1 cellular context compared by ENCODE assay signal in the genomic region with DNA sequence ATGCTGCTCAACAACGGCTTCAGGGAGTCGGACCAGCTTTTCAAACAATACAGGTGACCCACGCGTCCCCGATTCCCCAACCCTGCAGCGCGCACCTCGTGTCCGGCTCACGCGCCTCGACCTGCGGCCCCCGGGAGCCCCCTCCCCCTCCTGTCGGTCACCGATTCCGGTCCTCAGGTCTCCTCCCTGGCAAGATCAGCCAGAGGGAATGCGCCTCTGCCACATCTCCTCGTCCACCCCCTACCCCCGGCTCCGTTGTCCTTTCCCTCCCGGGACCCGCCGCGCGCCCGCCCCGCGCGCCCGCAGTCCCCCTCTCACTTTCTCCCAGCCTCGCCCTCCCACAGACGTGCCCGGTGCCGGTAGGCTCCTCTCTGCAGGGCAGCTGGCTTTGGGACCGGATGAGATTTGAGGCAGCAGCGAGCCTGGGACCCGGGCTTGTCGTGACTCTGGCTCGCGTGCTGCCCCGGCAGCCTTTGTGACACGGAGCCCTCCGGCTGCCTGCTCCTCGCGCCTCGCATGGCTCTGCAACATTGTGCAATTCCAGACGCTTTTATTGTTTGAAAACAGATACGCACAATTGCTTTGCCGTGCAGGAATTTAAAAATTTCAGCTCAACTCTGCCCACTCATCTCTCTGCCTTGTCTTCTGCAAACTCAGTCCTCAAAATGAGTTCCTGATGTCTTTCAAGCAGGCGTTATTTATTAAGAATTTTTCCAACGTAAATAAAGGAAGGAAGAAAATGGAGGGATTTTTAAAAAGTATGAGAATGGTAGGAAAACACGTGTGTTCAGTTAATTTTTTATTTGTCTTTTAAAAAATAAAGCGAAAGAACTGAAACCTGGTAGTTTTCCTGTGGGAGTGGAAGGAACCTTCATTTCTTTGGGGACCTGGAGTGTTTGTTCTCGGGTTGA.
TF ChIP-seq lines count a peak whose summit lies in the region.

No MANE protein-coding gene starts in this region.

TF ChIP-seq in GM23338, 12 proteins besides CTCF, POLR2A, EP300 and RAD21 (continued from another document):
- TF ChIP-seq EZH2 (IDR thresholded peaks at IDR 0.05; ENCODE audit: low read depth, unreplicated experiment) = no peak
- no peak for TF ChIP-seq JUNB (IDR thresholded peaks at IDR 0.05; ENCODE audit: unreplicated experiment)
- TF ChIP-seq, protein P1, sequence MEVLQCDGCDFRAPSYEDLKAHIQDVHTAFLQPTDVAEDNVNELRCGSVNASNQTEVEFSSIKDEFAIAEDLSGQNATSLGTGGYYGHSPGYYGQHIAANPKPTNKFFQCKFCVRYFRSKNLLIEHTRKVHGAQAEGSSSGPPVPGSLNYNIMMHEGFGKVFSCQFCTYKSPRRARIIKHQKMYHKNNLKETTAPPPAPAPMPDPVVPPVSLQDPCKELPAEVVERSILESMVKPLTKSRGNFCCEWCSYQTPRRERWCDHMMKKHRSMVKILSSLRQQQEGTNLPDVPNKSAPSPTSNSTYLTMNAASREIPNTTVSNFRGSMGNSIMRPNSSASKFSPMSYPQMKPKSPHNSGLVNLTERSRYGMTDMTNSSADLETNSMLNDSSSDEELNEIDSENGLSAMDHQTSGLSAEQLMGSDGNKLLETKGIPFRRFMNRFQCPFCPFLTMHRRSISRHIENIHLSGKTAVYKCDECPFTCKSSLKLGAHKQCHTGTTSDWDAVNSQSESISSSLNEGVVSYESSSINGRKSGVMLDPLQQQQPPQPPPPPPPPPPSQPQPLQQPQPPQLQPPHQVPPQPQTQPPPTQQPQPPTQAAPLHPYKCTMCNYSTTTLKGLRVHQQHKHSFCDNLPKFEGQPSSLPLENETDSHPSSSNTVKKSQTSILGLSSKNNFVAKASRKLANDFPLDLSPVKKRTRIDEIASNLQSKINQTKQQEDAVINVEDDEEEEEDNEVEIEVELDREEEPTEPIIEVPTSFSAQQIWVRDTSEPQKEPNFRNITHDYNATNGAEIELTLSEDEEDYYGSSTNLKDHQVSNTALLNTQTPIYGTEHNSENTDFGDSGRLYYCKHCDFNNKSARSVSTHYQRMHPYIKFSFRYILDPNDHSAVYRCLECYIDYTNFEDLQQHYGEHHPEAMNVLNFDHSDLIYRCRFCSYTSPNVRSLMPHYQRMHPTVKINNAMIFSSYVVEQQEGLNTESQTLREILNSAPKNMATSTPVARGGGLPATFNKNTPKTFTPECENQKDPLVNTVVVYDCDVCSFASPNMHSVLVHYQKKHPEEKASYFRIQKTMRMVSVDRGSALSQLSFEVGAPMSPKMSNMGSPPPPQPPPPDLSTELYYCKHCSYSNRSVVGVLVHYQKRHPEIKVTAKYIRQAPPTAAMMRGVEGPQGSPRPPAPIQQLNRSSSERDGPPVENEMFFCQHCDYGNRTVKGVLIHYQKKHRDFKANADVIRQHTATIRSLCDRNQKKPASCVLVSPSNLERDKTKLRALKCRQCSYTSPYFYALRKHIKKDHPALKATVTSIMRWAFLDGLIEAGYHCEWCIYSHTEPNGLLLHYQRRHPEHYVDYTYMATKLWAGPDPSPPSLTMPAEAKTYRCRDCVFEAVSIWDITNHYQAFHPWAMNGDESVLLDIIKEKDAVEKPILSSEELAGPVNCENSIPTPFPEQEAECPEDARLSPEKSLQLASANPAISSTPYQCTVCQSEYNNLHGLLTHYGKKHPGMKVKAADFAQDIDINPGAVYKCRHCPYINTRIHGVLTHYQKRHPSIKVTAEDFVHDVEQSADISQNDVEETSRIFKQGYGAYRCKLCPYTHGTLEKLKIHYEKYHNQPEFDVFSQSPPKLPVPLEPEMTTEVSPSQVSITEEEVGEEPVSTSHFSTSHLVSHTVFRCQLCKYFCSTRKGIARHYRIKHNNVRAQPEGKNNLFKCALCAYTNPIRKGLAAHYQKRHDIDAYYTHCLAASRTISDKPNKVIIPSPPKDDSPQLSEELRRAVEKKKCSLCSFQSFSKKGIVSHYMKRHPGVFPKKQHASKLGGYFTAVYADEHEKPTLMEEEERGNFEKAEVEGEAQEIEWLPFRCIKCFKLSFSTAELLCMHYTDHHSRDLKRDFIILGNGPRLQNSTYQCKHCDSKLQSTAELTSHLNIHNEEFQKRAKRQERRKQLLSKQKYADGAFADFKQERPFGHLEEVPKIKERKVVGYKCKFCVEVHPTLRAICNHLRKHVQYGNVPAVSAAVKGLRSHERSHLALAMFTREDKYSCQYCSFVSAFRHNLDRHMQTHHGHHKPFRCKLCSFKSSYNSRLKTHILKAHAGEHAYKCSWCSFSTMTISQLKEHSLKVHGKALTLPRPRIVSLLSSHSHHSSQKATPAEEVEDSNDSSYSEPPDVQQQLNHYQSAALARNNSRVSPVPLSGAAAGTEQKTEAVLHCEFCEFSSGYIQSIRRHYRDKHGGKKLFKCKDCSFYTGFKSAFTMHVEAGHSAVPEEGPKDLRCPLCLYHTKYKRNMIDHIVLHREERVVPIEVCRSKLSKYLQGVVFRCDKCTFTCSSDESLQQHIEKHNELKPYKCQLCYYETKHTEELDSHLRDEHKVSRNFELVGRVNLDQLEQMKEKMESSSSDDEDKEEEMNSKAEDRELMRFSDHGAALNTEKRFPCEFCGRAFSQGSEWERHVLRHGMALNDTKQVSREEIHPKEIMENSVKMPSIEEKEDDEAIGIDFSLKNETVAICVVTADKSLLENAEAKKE (CRISPR knock-in tag; IDR thresholded peaks at IDR 0.05) = no peak
- TF ChIP-seq, protein P2, sequence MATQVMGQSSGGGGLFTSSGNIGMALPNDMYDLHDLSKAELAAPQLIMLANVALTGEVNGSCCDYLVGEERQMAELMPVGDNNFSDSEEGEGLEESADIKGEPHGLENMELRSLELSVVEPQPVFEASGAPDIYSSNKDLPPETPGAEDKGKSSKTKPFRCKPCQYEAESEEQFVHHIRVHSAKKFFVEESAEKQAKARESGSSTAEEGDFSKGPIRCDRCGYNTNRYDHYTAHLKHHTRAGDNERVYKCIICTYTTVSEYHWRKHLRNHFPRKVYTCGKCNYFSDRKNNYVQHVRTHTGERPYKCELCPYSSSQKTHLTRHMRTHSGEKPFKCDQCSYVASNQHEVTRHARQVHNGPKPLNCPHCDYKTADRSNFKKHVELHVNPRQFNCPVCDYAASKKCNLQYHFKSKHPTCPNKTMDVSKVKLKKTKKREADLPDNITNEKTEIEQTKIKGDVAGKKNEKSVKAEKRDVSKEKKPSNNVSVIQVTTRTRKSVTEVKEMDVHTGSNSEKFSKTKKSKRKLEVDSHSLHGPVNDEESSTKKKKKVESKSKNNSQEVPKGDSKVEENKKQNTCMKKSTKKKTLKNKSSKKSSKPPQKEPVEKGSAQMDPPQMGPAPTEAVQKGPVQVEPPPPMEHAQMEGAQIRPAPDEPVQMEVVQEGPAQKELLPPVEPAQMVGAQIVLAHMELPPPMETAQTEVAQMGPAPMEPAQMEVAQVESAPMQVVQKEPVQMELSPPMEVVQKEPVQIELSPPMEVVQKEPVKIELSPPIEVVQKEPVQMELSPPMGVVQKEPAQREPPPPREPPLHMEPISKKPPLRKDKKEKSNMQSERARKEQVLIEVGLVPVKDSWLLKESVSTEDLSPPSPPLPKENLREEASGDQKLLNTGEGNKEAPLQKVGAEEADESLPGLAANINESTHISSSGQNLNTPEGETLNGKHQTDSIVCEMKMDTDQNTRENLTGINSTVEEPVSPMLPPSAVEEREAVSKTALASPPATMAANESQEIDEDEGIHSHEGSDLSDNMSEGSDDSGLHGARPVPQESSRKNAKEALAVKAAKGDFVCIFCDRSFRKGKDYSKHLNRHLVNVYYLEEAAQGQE (IDR thresholded peaks at IDR 0.05; ENCODE audit: unreplicated experiment) = no peak
- TF ChIP-seq STAT1 (IDR thresholded peaks at IDR 0.05; ENCODE audit: unreplicated experiment) = no peak
